ENCODE assay signal across 8 cellular contexts in the genomic region with DNA sequence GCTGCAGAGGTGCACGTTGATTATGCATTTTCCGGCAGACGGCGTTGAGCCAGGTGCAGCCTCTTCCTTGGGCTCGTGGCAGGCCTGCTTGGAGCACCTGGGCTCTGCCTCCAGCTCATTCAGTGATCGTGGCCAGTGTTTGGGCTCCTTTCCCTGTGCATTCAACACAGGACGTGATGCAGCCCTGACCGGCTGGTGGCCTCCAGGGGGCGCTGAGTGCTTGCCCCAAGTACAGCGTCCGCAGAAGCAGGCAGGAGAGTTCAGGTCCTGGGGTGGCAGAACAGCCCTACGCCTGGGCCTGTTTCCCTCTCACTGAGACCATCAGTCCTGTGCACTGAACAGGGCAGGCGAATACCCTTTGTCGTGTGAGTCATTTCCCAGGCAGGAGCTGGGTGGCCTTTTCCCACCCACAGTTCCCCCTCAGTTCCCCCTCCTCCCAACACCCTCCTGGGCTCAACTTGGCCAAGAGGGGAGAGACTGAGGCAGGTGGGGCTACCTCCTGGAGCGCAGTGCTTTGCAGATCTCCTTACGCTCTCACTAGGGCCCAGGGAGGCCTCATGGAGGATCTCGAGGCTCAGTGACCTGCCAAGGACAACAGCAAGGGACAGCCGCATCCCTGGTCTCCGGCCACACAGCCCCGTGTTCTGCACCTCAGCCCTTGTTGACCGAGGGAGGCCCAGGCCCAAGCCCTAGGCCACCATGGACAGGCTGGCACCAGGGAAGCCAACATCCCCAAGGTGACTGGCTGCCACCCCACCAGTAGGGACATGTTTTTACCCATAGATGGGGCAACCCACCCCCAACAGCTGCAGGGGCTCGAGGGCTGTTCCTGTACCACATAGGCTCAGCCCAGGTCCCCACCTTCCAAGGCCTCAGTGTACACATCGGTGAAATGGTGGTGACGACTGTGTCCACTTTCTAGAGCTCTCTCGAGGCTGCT. TPM values are rescaled to one million over a fixed set of nuclear protein-coding genes. Genes with fewer than 3 reads are reported as not detected.
DNase-seq lines count a peak whose midpoint lies in the region; ATAC-seq and TF ChIP-seq lines count a peak whose summit lies in the region.

No MANE protein-coding gene starts in this region.

- peaks cover 4% of the 10 kb centered on the region for H3K36me3 Mint-ChIP-seq in activated T-helper 17 cell treated with anti-CD3 and anti-CD28 coated beads, Interleukin-2, amount 50 U/mL, for 72 hours (ENCODE audit: low read depth)

- no peaks in the 10 kb centered on the region for H3K27me3 Mint-ChIP-seq in activated T-helper 17 cell treated with anti-CD3 and anti-CD28 coated beads, Interleukin-2, amount 50 U/mL, for 72 hours

- H3K36me3 ChIP-seq in RWPE2 (ENCODE audit: low read depth) (peaks cover 72% of the 10 kb centered on the region), stomach smooth muscle (ENCODE audit: control insufficient read depth in 2 of 2, insufficient read depth in 2 of 2, low read length in 2 of 2) (peaks cover 16 to 36% of the 10 kb centered on the region in 2 donors)

- H3K27me3 ChIP-seq in RWPE2 (ENCODE audit: insufficient read depth, poor library complexity, severe bottlenecking) = no peaks in the 10 kb centered on the region
- H3K27me3 ChIP-seq in stomach smooth muscle (ENCODE audit: control insufficient read depth in 1 of 2, insufficient read depth in 2 of 2, low read length in 2 of 2) = no peaks in the 10 kb centered on the region

- H3K9me3 ChIP-seq in RWPE2 (ENCODE audit: severe bottlenecking) = no peaks in the 10 kb centered on the region
- H3K9me3 ChIP-seq in stomach smooth muscle (ENCODE audit: control insufficient read depth in 2 of 2, low read length in 2 of 2) = no peaks in the 10 kb centered on the region

- H3K4me1 Mint-ChIP-seq in activated T-helper 17 cell treated with anti-CD3 and anti-CD28 coated beads, Interleukin-2, amount 50 U/mL, for 72 hours = no peaks in the 10 kb centered on the region

- no peak overlapping the region for H3K4me3 Mint-ChIP-seq in activated T-helper 17 cell treated with anti-CD3 and anti-CD28 coated beads, Interleukin-2, amount 50 U/mL, for 72 hours

- TF ChIP-seq CTCF in LNCAP (IDR thresholded peaks at IDR 0.05) (peak; percentile 92), RWPE2 (IDR thresholded peaks at IDR 0.05; ENCODE audit: poor library complexity, severe bottlenecking) (peak; percentile 86), fibroblast of villous mesenchyme (IDR thresholded peaks at IDR 0.05; ENCODE audit: insufficient read depth, low read depth, low read length) (peak; percentile 83)

- no peak overlapping the region for H3K27ac Mint-ChIP-seq in activated T-helper 17 cell treated with anti-CD3 and anti-CD28 coated beads, Interleukin-2, amount 50 U/mL, for 72 hours

- ATAC-seq in RWPE2 (ENCODE audit: low read depth) = peak; percentile 71
- peak; percentile 85 for ATAC-seq in activated T-helper 17 cell treated with anti-CD3 and anti-CD28 coated beads, Interleukin-2, amount 50 U/mL, for 72 hours (replicated peaks)
- ATAC-seq in HG02759 (IDR thresholded peaks at IDR 0.05; ENCODE audit: unreplicated experiment) = no peak

- no peaks in the 10 kb centered on the region for H3K9me3 Mint-ChIP-seq in activated T-helper 17 cell treated with anti-CD3 and anti-CD28 coated beads, Interleukin-2, amount 50 U/mL, for 72 hours

- H3K27ac ChIP-seq in RWPE2 (ENCODE audit: poor library complexity, severe bottlenecking) (peak overlapping the region; percentile 34), stomach smooth muscle (ENCODE audit: low read length) (peak overlapping the region; percentile 24)

- no peaks in the 10 kb centered on the region for H3K4me1 ChIP-seq in RWPE2 (ENCODE audit: insufficient read depth, poor library complexity, severe bottlenecking)
- peaks cover 14% of the 10 kb centered on the region for H3K4me1 ChIP-seq in stomach smooth muscle (ENCODE audit: control insufficient read depth, insufficient read depth, low read length)

- no peak overlapping the region for H3K9ac ChIP-seq in stomach smooth muscle (ENCODE audit: low read length in 2 of 2)

- H3K4me3 ChIP-seq in RWPE2 (ENCODE audit: severe bottlenecking) (no peak overlapping the region), fibroblast of villous mesenchyme (ENCODE audit: low read depth, low read length) (no peak overlapping the region), stomach smooth muscle (ENCODE audit: low read length in 2 of 2) (no peak overlapping the region)

- DNase-seq in DMS53 (lab: John Stamatoyannopoulos, UW) (peak; percentile 92), RWPE2 (ENCODE audit: low spot score) (no peak), fibroblast of villous mesenchyme (ENCODE audit: low read depth) (peak; percentile 87), occipital lobe (lab: John Stamatoyannopoulos, UW) (peak; percentile 52)

RNA-seq across cellular contexts. Expression of a gene that starts 52.9 kb away (rescaled TPM):
- 10 to 100 TPM; 22.0 to 33.5 TPM for total RNA-seq in activated T-helper 17 cell treated with anti-CD3 and anti-CD28 coated beads, Interleukin-2, amount 50 U/mL, for 72 hours
- total RNA-seq in fibroblast of villous mesenchyme (12.5 and 20.0 TPM in 2 replicates), occipital lobe (23.7 TPM)

RNA-seq across cellular contexts. Expression of a gene that starts 53.0 kb away (rescaled TPM):
- total RNA-seq in activated T-helper 17 cell treated with anti-CD3 and anti-CD28 coated beads, Interleukin-2, amount 50 U/mL, for 72 hours = 1,000 to 10,000 TPM; 1,178 to 1,829 TPM
- 798 and 844 TPM in 2 replicates for total RNA-seq in fibroblast of villous mesenchyme
- total RNA-seq in occipital lobe = 798 TPM
